Comparison of ENCODE assay signal across 1 cellular context in genomic region chr11:85627998-85628770, GRCh38.
TF ChIP-seq lines count a peak whose summit lies in the region.

TSS of gene TMEM126B (plus strand) at chr11:85628593. CDS start at chr11:85628608, 15 bp downstream.

TF ChIP-seq in HepG2, 621 proteins besides CTCF, POLR2A, EP300 and RAD21 (continued from another document and continues in another):
- TF ChIP-seq KIAA2018 (CRISPR knock-in tag; IDR thresholded peaks at IDR 0.05; ENCODE audit: borderline replicate concordance) (no peak), ZNF724P (CRISPR knock-in tag; IDR thresholded peaks at IDR 0.05; ENCODE audit: borderline replicate concordance) (no peak), PHF21A (CRISPR knock-in tag; IDR thresholded peaks at IDR 0.05) (peak; percentile 80), SP5 (CRISPR knock-in tag; IDR thresholded peaks at IDR 0.05; ENCODE audit: borderline replicate concordance, low read depth) (peak; percentile 95), ZNF281 (CRISPR knock-in tag; IDR thresholded peaks at IDR 0.05; ENCODE audit: borderline replicate concordance) (peak; percentile 22; the same call in 1 of the 2 replicates), IRF9 (CRISPR knock-in tag; IDR thresholded peaks at IDR 0.05; ENCODE audit: borderline replicate concordance) (peak; percentile 36; the same call in 1 of the 2 replicates), ZNF224 (CRISPR knock-in tag; IDR thresholded peaks at IDR 0.05) (peak; percentile 82; the same call in 1 of the 2 replicates), ZFY (CRISPR knock-in tag; IDR thresholded peaks at IDR 0.05) (peak; percentile 66), HOXA3 (CRISPR knock-in tag; IDR thresholded peaks at IDR 0.05) (peak; percentile 80), ZNF691 (CRISPR knock-in tag; IDR thresholded peaks at IDR 0.05; ENCODE audit: borderline replicate concordance, low read depth) (peak; percentile 44; the same call in 1 of the 2 replicates), ZNF430 (CRISPR knock-in tag; IDR thresholded peaks at IDR 0.05) (peak; percentile 57; the same call in 1 of the 2 replicates), SMAD3 (CRISPR knock-in tag; IDR thresholded peaks at IDR 0.05) (peak; percentile 21; the same call in 1 of the 2 replicates), TFE3 (CRISPR knock-in tag; IDR thresholded peaks at IDR 0.05) (peak; percentile 96), E2F5 (CRISPR knock-in tag; conservative IDR thresholded peaks at IDR 0.05) (peak; percentile 91), RBM39 (IDR thresholded peaks at IDR 0.05; ENCODE audit: low read depth, low read length, poor library complexity, severe bottlenecking) (no peak), ZFP36L1 (CRISPR knock-in tag; IDR thresholded peaks at IDR 0.05) (peak; percentile 86; the same call in 1 of the 2 replicates), PRMT3 (CRISPR knock-in tag; IDR thresholded peaks at IDR 0.05; ENCODE audit: borderline replicate concordance, low read depth) (peak; percentile 72; the same call in 1 of the 2 replicates), KDM6A (CRISPR knock-in tag; IDR thresholded peaks at IDR 0.05; ENCODE audit: low read depth) (no peak), JUN (CRISPR knock-in tag; IDR thresholded peaks at IDR 0.05) (0 out of 2 replicates have a peak, but pooled peaks have one; percentile 7), ZNF605 (CRISPR knock-in tag; IDR thresholded peaks at IDR 0.05) (no peak), ZNF710 (CRISPR knock-in tag; IDR thresholded peaks at IDR 0.05; ENCODE audit: borderline replicate concordance) (peak; percentile 19; the same call in 1 of the 2 replicates), SAP130 (CRISPR knock-in tag; IDR thresholded peaks at IDR 0.05; ENCODE audit: low read depth) (peak; percentile 91), TFAP4 (IDR thresholded peaks at IDR 0.05; ENCODE audit: borderline replicate concordance, low read depth) (peak; percentile 51; the same call in 1 of the 2 replicates), REST (IDR thresholded peaks at IDR 0.05; ENCODE audit: borderline replicate concordance in 1 of 2, low read depth in 1 of 2, low read length in 2 of 2) (peak in 1 of 2 experiments; percentile 43; a peak in 2 of 4 replicates), SUZ12 (IDR thresholded peaks at IDR 0.05; ENCODE audit: low read depth, low read length) (0 out of 2 replicates have a peak, but pooled peaks have one; percentile 15), MAX (IDR thresholded peaks at IDR 0.05) (peak; percentile 85), ERF (CRISPR knock-in tag; IDR thresholded peaks at IDR 0.05) (peak; percentile 70), CBFB (CRISPR knock-in tag; IDR thresholded peaks at IDR 0.05) (no peak; the same call in 1 of the 2 replicates), XBP1 (CRISPR knock-in tag; IDR thresholded peaks at IDR 0.05) (0 out of 2 replicates have a peak, but pooled peaks have one; percentile 39), REL (CRISPR knock-in tag; conservative IDR thresholded peaks at IDR 0.05) (no peak), ZNF121 (CRISPR knock-in tag; IDR thresholded peaks at IDR 0.05) (no peak), TBX3 (IDR thresholded peaks at IDR 0.05; ENCODE audit: borderline replicate concordance) (peak; percentile 66; the same call in 1 of the 2 replicates)
